ENCODE assay signal across 13 cellular contexts in the genomic region with DNA sequence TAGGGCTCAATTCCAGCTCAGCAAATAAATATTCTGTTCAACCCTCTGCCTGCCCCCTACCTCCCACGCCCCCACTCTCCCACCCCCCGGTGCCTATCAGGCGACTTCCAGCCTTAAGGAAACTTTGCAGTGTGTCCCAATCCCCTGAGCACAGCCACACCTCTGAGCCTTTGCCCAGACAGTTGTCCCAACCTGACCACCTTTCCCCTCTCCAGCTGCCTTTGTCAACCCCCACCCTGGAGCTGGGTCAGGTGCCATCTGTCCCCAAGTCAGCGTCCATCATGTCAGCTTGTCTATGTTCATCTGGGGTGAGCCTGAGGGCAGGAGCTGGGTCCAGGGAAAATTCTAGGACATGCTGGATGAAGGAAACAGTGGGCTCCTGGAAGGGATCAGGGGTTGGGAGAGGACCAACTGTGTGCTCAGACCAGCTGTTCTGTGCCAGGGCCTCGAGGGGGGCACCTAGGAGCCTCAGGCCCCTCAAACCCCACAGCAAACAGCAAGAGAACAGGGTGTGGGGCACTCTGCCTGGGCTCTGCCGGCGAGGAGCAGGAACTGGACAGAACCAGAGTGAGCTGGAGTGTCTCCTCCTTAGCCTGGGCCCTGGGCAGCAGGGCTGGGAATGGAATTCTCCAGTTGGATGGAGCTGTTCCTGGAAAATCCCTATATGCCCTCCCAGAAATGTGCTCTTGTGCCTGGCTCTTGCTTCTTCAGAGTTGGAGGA. TPM values are rescaled to one million over a fixed set of nuclear protein-coding genes. Genes with fewer than 3 reads are reported as not detected.
DNase-seq lines count a peak whose midpoint lies in the region; ATAC-seq and TF ChIP-seq lines count a peak whose summit lies in the region.
"Had no signal": no experiment of that assay in that cellular context is flagged by ENCODE, and none has a peak within 500 bp of the region (broad histone marks: within the 10 kb centered on the region; RNA-seq: fewer than 3 reads in every experiment).

No MANE protein-coding gene starts in this region.

- ATAC-seq in stimulated activated effector memory CD8-positive, alpha-beta T cell treated with anti-CD3 and anti-CD28 coated beads, Interleukin-12 subunit alpha, Interleukin-12 subunit beta, amount 100 ng/mL, for 72 hours, result no peak
- ATAC-seq in GM21723 (IDR thresholded peaks at IDR 0.05; ENCODE audit: unreplicated experiment) (no peak), HG03095 (IDR thresholded peaks at IDR 0.05; ENCODE audit: unreplicated experiment) (no peak), HG03039 (IDR thresholded peaks at IDR 0.05; ENCODE audit: unreplicated experiment) (no peak)

- H3K36me3 Mint-ChIP-seq in HFFc6 (ENCODE audit: low read depth), result no peaks in the 10 kb centered on the region
- peaks cover 1% of the 10 kb centered on the region for H3K36me3 Mint-ChIP-seq in stimulated activated effector memory CD8-positive, alpha-beta T cell treated with anti-CD3 and anti-CD28 coated beads, Interleukin-12 subunit alpha, Interleukin-12 subunit beta, amount 100 ng/mL, for 72 hours
- H3K36me3 Mint-ChIP-seq: CD4-positive, alpha-beta memory T cell; WTC11 had no signal

- peaks cover 54% of the 10 kb centered on the region for H3K4me1 Mint-ChIP-seq in HFFc6 (ENCODE audit: low read depth)
- peaks cover 6% of the 10 kb centered on the region for H3K4me1 Mint-ChIP-seq in stimulated activated effector memory CD8-positive, alpha-beta T cell treated with anti-CD3 and anti-CD28 coated beads, Interleukin-12 subunit alpha, Interleukin-12 subunit beta, amount 100 ng/mL, for 72 hours

- DNase-seq in HFFc6, result no peak
- peak; percentile 76 for DNase-seq in medulla oblongata (ENCODE audit: extremely low spot score)
- DNase-seq in stimulated activated effector memory CD8-positive, alpha-beta T cell treated with anti-CD3 and anti-CD28 coated beads, Interleukin-12 subunit alpha, Interleukin-12 subunit beta, amount 100 ng/mL, for 72 hours (ENCODE audit: low spot score in 2 of 2), result no peak
- no peak for DNase-seq in Kasumi-1 (lab: John Stamatoyannopoulos, UW)
- DNase-seq: activated effector memory CD4-positive, alpha-beta T cell treated with Interleukin-2 at 50 U/mL for 16 hours; CD4-positive, alpha-beta memory T cell; KG1; NCI-H2107 had no signal

- H3K27ac ChIP-seq in cingulate gyrus (ENCODE audit: low read depth, low read length), result peak overlapping the region; percentile 73

- no peak for TF ChIP-seq CTCF in HFFc6 (IDR thresholded peaks at IDR 0.05)

- peaks cover 5% of the 10 kb centered on the region for H3K27me3 Mint-ChIP-seq in HFFc6 (ENCODE audit: insufficient read depth)
- H3K27me3 Mint-ChIP-seq: CD4-positive, alpha-beta memory T cell had no signal

- peak overlapping the region; percentile 40; the same call in 1 of the 2 replicates for H3K27ac Mint-ChIP-seq in HFFc6
- peak overlapping the region; percentile 78 for H3K27ac Mint-ChIP-seq in stimulated activated effector memory CD8-positive, alpha-beta T cell treated with anti-CD3 and anti-CD28 coated beads, Interleukin-12 subunit alpha, Interleukin-12 subunit beta, amount 100 ng/mL, for 72 hours
- H3K27ac Mint-ChIP-seq: WTC11 had no signal

- H3K9me3 Mint-ChIP-seq in HFFc6, result no peaks in the 10 kb centered on the region
- H3K9me3 Mint-ChIP-seq in stimulated activated effector memory CD8-positive, alpha-beta T cell treated with anti-CD3 and anti-CD28 coated beads, Interleukin-12 subunit alpha, Interleukin-12 subunit beta, amount 100 ng/mL, for 72 hours, result no peaks in the 10 kb centered on the region
- H3K9me3 Mint-ChIP-seq: CD4-positive, alpha-beta memory T cell; WTC11 had no signal

- peak overlapping the region; percentile 13; the same call in 1 of the 2 replicates for H3K4me3 Mint-ChIP-seq in HFFc6
- no peak overlapping the region for H3K4me3 Mint-ChIP-seq in stimulated activated effector memory CD8-positive, alpha-beta T cell treated with anti-CD3 and anti-CD28 coated beads, Interleukin-12 subunit alpha, Interleukin-12 subunit beta, amount 100 ng/mL, for 72 hours
- H3K4me3 Mint-ChIP-seq: CD4-positive, alpha-beta memory T cell; WTC11 had no signal

RNA-seq across cellular contexts. Expression of gene CDH16, which starts 17.8 kb away (rescaled TPM):
- total RNA-seq in HFFc6 (2021; fragmentation: NEBNext Ultra II Directional; extraction: Animal tissue kit (Norgen Biotek cat#: 25700)), result under 1 TPM in 1 of 6 experiments, not detected in 5; 0.09 TPM
- total RNA-seq: CD4-positive, alpha-beta memory T cell; WTC11 had no signal

RNA-seq across cellular contexts. Expression of gene PDP2, which starts 20.6 kb away (rescaled TPM):
- total RNA-seq in HFFc6 (2021; fragmentation: NEBNext Ultra II Directional; extraction: Animal tissue kit (Norgen Biotek cat#: 25700)), result 10 to 100 TPM; 12.8 to 17.7 (median 16.2) TPM

RNA-seq across cellular contexts. Expression of gene RRAD, which starts 24.5 kb away (rescaled TPM):
- 1 to 10 TPM in 4 of 6 experiments, under 1 TPM in 2; 0.52 to 2.0 (median 1.5) TPM for total RNA-seq in HFFc6 (2021; fragmentation: NEBNext Ultra II Directional; extraction: Animal tissue kit (Norgen Biotek cat#: 25700))

RNA-seq across cellular contexts. Expression of gene CIAO2B, which starts 33.3 kb away (rescaled TPM):
- total RNA-seq in HFFc6 (2021; fragmentation: NEBNext Ultra II Directional; extraction: Animal tissue kit (Norgen Biotek cat#: 25700)), result 100 to 1,000 TPM in 2 of 6 experiments, 10 to 100 TPM in 4; 90.9 to 108 (median 98.6) TPM

RNA-seq across cellular contexts. Expression of gene CES2, which starts 34.4 kb away (rescaled TPM):
- total RNA-seq in HFFc6 (2021; fragmentation: NEBNext Ultra II Directional; extraction: Animal tissue kit (Norgen Biotek cat#: 25700)), result 10 to 100 TPM; 35.1 to 42.3 (median 40.2) TPM
